Comparison of ENCODE assay signal across 24 cellular contexts in the genomic region with DNA sequence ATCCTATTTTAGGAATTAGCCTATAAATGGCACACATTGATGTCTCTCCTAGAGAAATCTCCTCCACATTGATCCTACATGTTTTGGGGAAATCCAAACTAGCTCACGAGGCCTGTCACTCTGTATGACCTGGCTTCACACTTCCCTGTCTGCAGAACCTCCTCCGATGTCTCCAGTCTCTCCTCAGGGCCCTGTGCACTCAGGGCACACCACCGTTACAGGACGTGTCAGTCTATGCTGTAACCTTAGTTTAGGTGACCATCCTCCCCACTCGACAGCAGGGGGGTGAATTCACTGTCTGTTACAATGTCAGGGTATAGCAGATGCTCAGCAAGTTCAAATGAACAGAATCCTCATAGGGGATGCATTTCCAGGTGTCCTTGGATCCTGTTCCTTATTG.
"Had no signal": no experiment of that assay in that cellular context is flagged by ENCODE, and none has a peak within 500 bp of the region (broad histone marks: within the 10 kb centered on the region; RNA-seq: fewer than 3 reads in every experiment).

No MANE protein-coding gene starts in this region.

- H3K27ac ChIP-seq: HL-60, KMS-11, SJSA1, SK-N-MC had no signal

- H3K27ac Mint-ChIP-seq: IgD-negative memory B cell had no signal

- H3K9me3 ChIP-seq: SJSA1 had no signal

- H3K36me3 ChIP-seq: SJSA1 had no signal

- H3K4me1 ChIP-seq: SJSA1 had no signal

- H3K4me3 ChIP-seq: K562, SJSA1, SK-N-MC had no signal

- ATAC-seq: K562 had no signal

- H3K36me3 Mint-ChIP-seq: IgD-negative memory B cell had no signal

- FAIRE-seq: HTR-8/SVneo, K562, RCC 7860 had no signal

- H3K27me3 ChIP-seq: SJSA1 had no signal

- H3K4me3 Mint-ChIP-seq: IgD-negative memory B cell had no signal

- H3K4me1 Mint-ChIP-seq: IgD-negative memory B cell had no signal

- H3K27me3 Mint-ChIP-seq: IgD-negative memory B cell had no signal

- DNase-seq: Kasumi-1, MM.1S, NCI-H1092 treated with DMSO at 0.1 percent for 48 hours, NCI-H1436, NCI-H187, NCI-H2029, NCI-H2081 treated with DMSO at 0.1 percent for 48 hours, NCI-H2171, NCI-H226, NCI-H446, NCI-H510A, NCI-H524 treated with DMSO at 0.1 percent for 48 hours, NCI-H69, RPMI8226, SIG-M5, SW 1271 had no signal
